ENCODE assay signal across 8 cellular contexts in the genomic region with DNA sequence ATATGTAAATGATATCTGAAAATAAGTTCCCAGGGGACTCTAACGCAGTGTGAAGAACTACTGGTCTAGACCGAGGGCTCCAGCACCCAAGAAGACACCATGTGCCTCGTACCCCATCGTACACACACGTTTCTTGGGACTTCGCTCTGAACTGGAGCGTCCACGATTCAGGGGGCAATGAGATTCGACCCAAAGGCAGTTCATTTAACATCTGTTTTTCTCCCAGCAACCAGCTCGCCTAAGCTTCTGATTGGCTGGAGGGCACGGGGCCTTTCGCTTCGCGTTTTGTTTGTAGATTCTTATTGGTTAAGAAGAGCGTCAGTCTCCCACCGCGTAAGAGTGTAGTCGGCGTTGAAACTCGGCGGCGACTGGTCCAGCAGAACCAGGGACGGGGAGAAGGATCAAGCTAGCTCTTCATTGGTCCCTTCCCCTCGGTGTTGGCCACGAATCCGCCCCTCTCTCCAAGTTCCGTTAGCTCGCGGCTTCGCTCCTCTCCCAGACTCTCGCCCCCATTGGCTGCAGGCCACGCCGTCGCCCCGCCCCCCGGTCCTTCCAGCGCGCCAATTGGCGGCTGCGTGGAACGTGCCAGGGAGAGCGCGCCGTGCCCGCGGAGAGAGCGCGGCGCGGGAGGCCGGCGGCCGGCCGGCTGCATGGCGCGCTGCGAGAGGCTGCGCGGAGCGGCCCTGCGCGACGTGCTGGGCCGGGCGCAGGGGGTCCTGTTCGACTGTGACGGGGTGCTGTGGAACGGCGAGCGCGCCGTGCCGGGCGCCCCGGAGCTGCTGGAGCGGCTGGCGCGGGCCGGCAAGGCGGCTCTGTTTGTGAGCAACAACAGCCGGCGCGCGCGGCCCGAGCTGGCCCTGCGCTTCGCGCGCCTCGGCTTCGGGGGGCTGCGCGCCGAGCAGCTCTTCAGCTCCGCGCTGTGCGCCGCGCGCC.
DNase-seq lines count a peak whose midpoint lies in the region; ATAC-seq, FAIRE-seq and TF ChIP-seq lines count a peak whose summit lies in the region.

Gene PDXP (plus strand): TSS at position 591 of the 933 bp plus-strand sequence. CDS start 60 bp downstream, at position 651.

- H3K4me3 ChIP-seq in AG09309 (ENCODE audit: control insufficient read depth, low read depth, low read length) = peak within 1 kb of the TSS; percentile 84

- FAIRE-seq in islet of Langerhans (lab: Jason Lieb, UNC) = peak; percentile 98

- ATAC-seq in GM19025 (IDR thresholded peaks at IDR 0.05; ENCODE audit: low read depth, unreplicated experiment) (peak; percentile 89), HG03342 (IDR thresholded peaks at IDR 0.05; ENCODE audit: unreplicated experiment) (peak; percentile 72)

- DNase-seq in AG09309 (ENCODE audit: low read depth) (peak; percentile 100), NCI-H446 (lab: John Stamatoyannopoulos, UW) (peak; percentile 99), cerebellar cortex (ENCODE audit: low spot score) (peak; percentile 100)
- peak; percentile 95 for DNase-seq in activated CD4-positive, CD25-positive, alpha-beta regulatory T cell treated with anti-CD3 and anti-CD28 coated beads, Interleukin-2, amount 50 U/mL, for 16 hours (ENCODE audit: low read depth, low spot score)
- DNase-seq in stimulated activated CD4-positive, alpha-beta T cell treated with anti-CD3 and anti-CD28 coated beads, Interleukin-12 subunit alpha, Interleukin-12 subunit beta, amount 100 ng/mL, for 4 hours = peak; percentile 99

- TF ChIP-seq CTCF in AG09309 (IDR thresholded peaks at IDR 0.05; ENCODE audit: control insufficient read depth, insufficient read depth, low read depth, low read length, missing control alignments) = no peak

Comparison
In these comparisons a context has a peak if more than half of its experiments do, and no peak if none do; other contexts are left out.
1. Peak in every context shown above with its lines: DNase-seq, ATAC-seq and H3K4me3 ChIP-seq.